8 cellular contexts compared by ENCODE assay signal in genomic region chr6:33247977-33248642, GRCh38. TPM values are rescaled to one million over a fixed set of nuclear protein-coding genes. Genes with fewer than 3 reads are reported as not detected.
DNase-seq lines count a peak whose midpoint lies in the region; ATAC-seq, FAIRE-seq and TF ChIP-seq lines count a peak whose summit lies in the region.

No MANE protein-coding gene starts in this region.

- intact Hi-C loops in activated B cell treated with CpG ODN at 0.5 μM for 24 hours (cut with micrococcal nuclease), result loop anchor here (1.0 to 2.0 kb wide), 8 partner anchors 41 to 363 kb away; partner anchors contain the start of genes PFDN6 and WDR46

- peaks cover 2% of the 10 kb centered on the region for H3K27me3 Mint-ChIP-seq in activated B cell treated with CpG ODN at 0.5 μM for 24 hours

- H3K4me3 Mint-ChIP-seq in activated B cell treated with CpG ODN at 0.5 μM for 24 hours, result peak overlapping the region; percentile 91

- H3K9me3 ChIP-seq in small intestine (ENCODE audit: control insufficient read depth, low read depth), result no peaks in the 10 kb centered on the region

- peak overlapping the region; percentile 37 for H3K4me3 ChIP-seq in bronchial epithelial cell (ENCODE audit: low read depth, low read length)
- peak overlapping the region in 1 of 2 donors; percentile 37 for H3K4me3 ChIP-seq in small intestine (ENCODE audit: low read depth in 1 of 2, low read length in 2 of 2)

- peak overlapping the region; percentile 91 for H3K27ac Mint-ChIP-seq in activated B cell treated with CpG ODN at 0.5 μM for 24 hours

- H3K27ac ChIP-seq in small intestine (ENCODE audit: low read depth in 1 of 2, low read length in 1 of 2), result peak overlapping the region; percentile 7 to 95

- TF ChIP-seq CTCF in GM10248 (IDR thresholded peaks at IDR 0.05; ENCODE audit: control extremely low read depth, extremely low read depth, low read depth, missing control alignments), result peak; percentile 91
- peak; percentile 53 for TF ChIP-seq CTCF in activated B cell treated with CpG ODN at 0.5 μM for 24 hours (IDR thresholded peaks at IDR 0.05)
- TF ChIP-seq CTCF in bronchial epithelial cell (IDR thresholded peaks at IDR 0.05; ENCODE audit: insufficient read depth, low read length, severe bottlenecking), result peak; percentile 98

- H3K36me3 Mint-ChIP-seq in activated B cell treated with CpG ODN at 0.5 μM for 24 hours (ENCODE audit: low read depth), result peaks cover 24% of the 10 kb centered on the region

- CTCF ChIA-PET in GM10248 (lab: Yijun Ruan, JAX), result interaction anchor here (0.6 to 7.7 kb wide), 64 partner anchors 9 to 403 kb away, joined by 3 to 82 read pairs (median 4); partner anchors contain the start of genes B3GALT4, CUTA, HSD17B8 and PFDN6
- CTCF ChIA-PET in activated B cell treated with CpG ODN at 0.5 μM for 24 hours (lab: Charles Lee), result interaction anchor here (0.6 to 2.5 kb wide), 33 partner anchors 10 to 354 kb away, joined by 3 to 29 read pairs (median 4); partner anchors contain the start of genes B3GALT4, HSD17B8, RING1 and RPS18

- DNase-seq in GM10248 (ENCODE audit: extremely low spot score) (peak; percentile 80), NCI-H345 (lab: John Stamatoyannopoulos, UW) (peak; percentile 82), activated B cell treated with CpG ODN at 0.5 μM for 24 hours (peak; percentile 86), bronchial epithelial cell (ENCODE audit: low read depth) (peak; percentile 76), iPS-NIHi7 (ENCODE audit: extremely low spot score) (peak; percentile 83), small intestine (peak; percentile 89)

- H3K9me3 Mint-ChIP-seq in activated B cell treated with CpG ODN at 0.5 μM for 24 hours, result no peaks in the 10 kb centered on the region

- H3K36me3 ChIP-seq in bronchial epithelial cell (ENCODE audit: control insufficient read depth, insufficient read depth, low read length) (no peaks in the 10 kb centered on the region), small intestine (ENCODE audit: control insufficient read depth in 2 of 2, insufficient read depth in 2 of 2, low read length in 2 of 2) (no peaks in the 10 kb centered on the region)

- ATAC-seq in HG03175 (IDR thresholded peaks at IDR 0.05; ENCODE audit: unreplicated experiment), result peak; percentile 25
- peak; percentile 48 for ATAC-seq in activated B cell treated with CpG ODN at 0.5 μM for 24 hours (ENCODE audit: low read depth)
- no peak for ATAC-seq in HG03469 (IDR thresholded peaks at IDR 0.05; ENCODE audit: unreplicated experiment)

- FAIRE-seq in bronchial epithelial cell (lab: Jason Lieb, UNC) (no peak), small intestine (lab: Jason Lieb, UNC) (no peak)

- H3K4me1 ChIP-seq in small intestine (ENCODE audit: control insufficient read depth in 2 of 2, insufficient read depth in 1 of 2, low read depth in 1 of 2, low read length in 1 of 2), result peaks cover 3% of the 10 kb centered on the region in 2 donors

- H3K27me3 ChIP-seq in bronchial epithelial cell (ENCODE audit: control insufficient read depth, insufficient read depth, low read length) (no peaks in the 10 kb centered on the region), small intestine (ENCODE audit: control insufficient read depth in 2 of 2, insufficient read depth in 2 of 2, low read length in 2 of 2) (no peaks in the 10 kb centered on the region)

- WGBS in small intestine, 3 donors, result 3 to 4% (median 4%) methylated on average over 25 to 28 of the region's 28 CpGs

- H3K4me1 Mint-ChIP-seq in activated B cell treated with CpG ODN at 0.5 μM for 24 hours, result peaks cover 28% of the 10 kb centered on the region

- POLR2A ChIA-PET in GM10248 (lab: Yijun Ruan, JAX), result interaction anchor here (0.6 to 2.2 kb wide), 9 partner anchors 24 to 1277 kb away, joined by 3 to 10 read pairs (median 3); partner anchors contain the start of genes RPS18 and VPS52
- POLR2A ChIA-PET in activated B cell treated with CpG ODN at 0.5 μM for 24 hours (lab: Charles Lee), result interaction anchor here (0.6 to 5.5 kb wide), 29 partner anchors 9 to 362 kb away, joined by 3 to 55 read pairs (median 8); partner anchors contain the start of genes B3GALT4, HLA-DPA1, HLA-DPB1 and HSD17B8

RNA-seq across cellular contexts. Expression of gene VPS52, which starts 23.6 kb away (rescaled TPM):
- total RNA-seq in activated B cell treated with CpG ODN at 0.5 μM for 24 hours (82.0 and 97.2 TPM in 2 replicates), bronchial epithelial cell (22.1 and 32.5 TPM in 2 replicates)
- polyA plus RNA-seq in small intestine, result 10 to 100 TPM; 23.8 to 54.3 (median 41.7) TPM

RNA-seq across cellular contexts. Expression of gene RPS18, which starts 23.8 kb away (rescaled TPM):
- total RNA-seq in activated B cell treated with CpG ODN at 0.5 μM for 24 hours (4,710 and 5,877 TPM in 2 replicates), bronchial epithelial cell (9,289 and 12,112 TPM in 2 replicates)
- polyA plus RNA-seq in small intestine, result 1,000 to 10,000 TPM; 2,947 to 6,778 (median 5,180) TPM

RNA-seq across cellular contexts. Expression of gene B3GALT4, which starts 28.8 kb away (rescaled TPM):
- 19.1 and 19.4 TPM in 2 replicates for total RNA-seq in activated B cell treated with CpG ODN at 0.5 μM for 24 hours
- 3.9 and 16.9 TPM in 2 replicates for total RNA-seq in bronchial epithelial cell
- polyA plus RNA-seq in small intestine, result 10 to 100 TPM; 10.8 to 15.4 (median 14.5) TPM

RNA-seq across cellular contexts. Expression of gene RING1, which starts 39.8 kb away (rescaled TPM):
- 41.7 and 43.8 TPM in 2 replicates for total RNA-seq in activated B cell treated with CpG ODN at 0.5 μM for 24 hours
- 43.4 and 50.7 TPM in 2 replicates for total RNA-seq in bronchial epithelial cell
- polyA plus RNA-seq in small intestine, result 10 to 100 TPM; 30.4 to 46.7 (median 42.3) TPM

RNA-seq across cellular contexts. Expression of gene WDR46, which starts 40.9 kb away (rescaled TPM):
- total RNA-seq in activated B cell treated with CpG ODN at 0.5 μM for 24 hours (114 and 117 TPM in 2 replicates), bronchial epithelial cell (59.5 and 132 TPM in 2 replicates)
- 10 to 100 TPM; 39.4 to 60.5 (median 47.5) TPM for polyA plus RNA-seq in small intestine
